12 cellular contexts compared by ENCODE assay signal in the genomic region with DNA sequence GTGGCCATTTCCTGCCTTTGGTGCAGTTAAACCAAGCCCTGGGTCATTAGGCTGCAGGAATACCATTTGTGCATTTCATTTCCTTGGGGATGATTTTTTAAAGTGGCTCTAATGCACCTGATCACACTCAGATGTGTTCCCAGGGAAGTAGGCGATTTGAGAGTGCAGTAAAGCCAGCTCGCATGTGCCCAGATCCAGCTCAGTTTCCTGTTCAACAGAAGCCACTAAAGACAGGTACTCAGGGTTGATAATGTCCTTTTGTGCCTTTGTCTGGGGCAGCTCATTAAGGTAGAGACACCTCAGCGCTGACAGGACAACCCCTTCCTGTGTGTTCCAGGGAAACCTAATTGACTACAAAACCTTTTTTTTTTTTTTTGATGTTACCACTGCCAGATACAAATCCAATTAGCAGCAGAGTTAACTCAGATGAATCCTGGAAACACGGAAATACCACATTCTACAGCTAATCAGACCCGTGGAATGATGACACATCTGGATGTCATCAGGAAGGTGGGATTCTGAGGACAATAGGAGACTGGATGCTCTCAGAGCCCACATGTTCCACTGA. TPM values are rescaled to one million over a fixed set of nuclear protein-coding genes. Genes with fewer than 3 reads are reported as not detected.
DNase-seq lines count a peak whose midpoint lies in the region; ATAC-seq, FAIRE-seq and TF ChIP-seq lines count a peak whose summit lies in the region.
"Had no signal": no experiment of that assay in that cellular context is flagged by ENCODE, and none has a peak within 500 bp of the region (broad histone marks: within the 10 kb centered on the region; RNA-seq: fewer than 3 reads in every experiment).

No MANE protein-coding gene starts in this region.

- intact Hi-C loops in activated CD4-positive, alpha-beta T cell treated with anti-CD3 and anti-CD28 coated beads for 36 hours (cut with DNase I, micrococcal nuclease): loop anchor here (2.0 to 5.0 kb wide), 4 partner anchors 15 to 388 kb away; partner anchors contain the start of gene ATF2 (in 1 of the 2)

- H2BK120ac ChIP-seq in trophoblast cell (ENCODE audit: insufficient read depth, low read length, poor library complexity): no peak overlapping the region

- no peak overlapping the region for H3K23ac ChIP-seq in trophoblast cell (ENCODE audit: low read length)

- H3K27me3 ChIP-seq in bronchial epithelial cell (ENCODE audit: control insufficient read depth, insufficient read depth, low read length) (no peaks in the 10 kb centered on the region), trophoblast cell (ENCODE audit: insufficient read depth, low read length) (no peaks in the 10 kb centered on the region)

- H3K36me3 Mint-ChIP-seq in activated CD4-positive, alpha-beta T cell treated with anti-CD3 and anti-CD28 coated beads for 36 hours (ENCODE audit: low read depth): no peaks in the 10 kb centered on the region
- H3K36me3 Mint-ChIP-seq: type B pancreatic cell had no signal

- H3K27me3 Mint-ChIP-seq in activated CD4-positive, alpha-beta T cell treated with anti-CD3 and anti-CD28 coated beads for 36 hours: no peaks in the 10 kb centered on the region

- H3K4me3 ChIP-seq in bronchial epithelial cell (ENCODE audit: low read depth, low read length) (no peak overlapping the region), trophoblast cell (ENCODE audit: low read depth, low read length) (no peak overlapping the region)
- H3K4me3 ChIP-seq: K562 had no signal

- H3K27ac Mint-ChIP-seq in activated CD4-positive, alpha-beta T cell treated with anti-CD3 and anti-CD28 coated beads for 36 hours: peak overlapping the region; percentile 73
- H3K27ac Mint-ChIP-seq: type B pancreatic cell had no signal

- no peak overlapping the region for H3K4me3 Mint-ChIP-seq in activated CD4-positive, alpha-beta T cell treated with anti-CD3 and anti-CD28 coated beads for 36 hours
- H3K4me3 Mint-ChIP-seq: B cell, type B pancreatic cell had no signal

- no peak overlapping the region for H3K18ac ChIP-seq in trophoblast cell (ENCODE audit: low read length)

- no peak overlapping the region for H3K4ac ChIP-seq in trophoblast cell (ENCODE audit: low read depth, low read length)

- H2AFZ ChIP-seq in trophoblast cell (ENCODE audit: insufficient read depth, low read length, poor library complexity): no peak overlapping the region

- DNase-seq in activated CD4-positive, alpha-beta T cell treated with anti-CD3 and anti-CD28 coated beads for 36 hours: no peak
- no peak for DNase-seq in activated CD4-positive, alpha-beta T cell treated with anti-CD3 and anti-CD28 coated beads, Interleukin-2, amount 50 U/mL, for 48 hours
- DNase-seq in NCI-H2081 (lab: John Stamatoyannopoulos, UW) (peak; percentile 26 to 80), bronchial epithelial cell (ENCODE audit: low read depth) (peak; percentile 42), trophoblast cell (peak in 1 of 2 donors; percentile 38), SW 1271 (lab: John Stamatoyannopoulos, UW) (no peak), HPDE6-E6E7 (ENCODE audit: extremely low spot score) (no peak)
- DNase-seq: RPMI8226 had no signal

- H3K9me3 Mint-ChIP-seq in activated CD4-positive, alpha-beta T cell treated with anti-CD3 and anti-CD28 coated beads for 36 hours (ENCODE audit: low read depth): no peaks in the 10 kb centered on the region
- H3K9me3 Mint-ChIP-seq: type B pancreatic cell had no signal

- CTCF ChIA-PET in activated CD4-positive, alpha-beta T cell treated with anti-CD3 and anti-CD28 coated beads for 36 hours (lab: Charles Lee): interaction anchor here (0.5 to 2.5 kb wide), 6 partner anchors 11 to 261 kb away, joined by 3 to 14 read pairs (median 4); no protein-coding TSS in a partner anchor

- H3K4me1 ChIP-seq in trophoblast cell (ENCODE audit: control insufficient read depth in 1 of 2, insufficient read depth in 2 of 2, low read length in 2 of 2): peaks cover 5 to 7% of the 10 kb centered on the region in 2 experiments

- peaks cover 3% of the 10 kb centered on the region for H3K79me1 ChIP-seq in trophoblast cell (ENCODE audit: low read length)

- H4K8ac ChIP-seq in trophoblast cell (ENCODE audit: low read depth, low read length): no peak overlapping the region

- H3K4me1 Mint-ChIP-seq in activated CD4-positive, alpha-beta T cell treated with anti-CD3 and anti-CD28 coated beads for 36 hours: peaks cover 48% of the 10 kb centered on the region

- WGBS in trophoblast cell (ENCODE audit: extremely low coverage, insufficient coverage, insufficient read length): no CpG with 5 or more reads among the region's 5 CpGs

- H2BK12ac ChIP-seq in trophoblast cell (ENCODE audit: low read length): peak overlapping the region; percentile 7

- H2BK5ac ChIP-seq in trophoblast cell (ENCODE audit: low read depth, low read length, poor library complexity): no peak overlapping the region

- no peak overlapping the region for H3K9ac ChIP-seq in trophoblast cell (ENCODE audit: low read length)

- no peak overlapping the region for H2AK5ac ChIP-seq in trophoblast cell (ENCODE audit: low read length)

- ATAC-seq in activated CD4-positive, alpha-beta T cell treated with anti-CD3 and anti-CD28 coated beads for 36 hours: no peak
- ATAC-seq in HG03045 (IDR thresholded peaks at IDR 0.05; ENCODE audit: unreplicated experiment): no peak
- ATAC-seq: K562 had no signal

- H3K9me3 ChIP-seq in trophoblast cell (ENCODE audit: insufficient read depth, low read depth, low read length): no peaks in the 10 kb centered on the region

- no peak overlapping the region for H3K27ac ChIP-seq in trophoblast cell (ENCODE audit: low read depth, low read length)

- H4K12ac ChIP-seq in trophoblast cell (ENCODE audit: low read depth, low read length): no peak overlapping the region

- H3K79me2 ChIP-seq in trophoblast cell (ENCODE audit: control insufficient read depth, insufficient read depth, low read length, poor library complexity): no peaks in the 10 kb centered on the region

- FAIRE-seq in bronchial epithelial cell (lab: Jason Lieb, UNC): no peak
- FAIRE-seq: K562 had no signal

- H3K14ac ChIP-seq in trophoblast cell (ENCODE audit: low read length): no peak overlapping the region

- no peaks in the 10 kb centered on the region for H3K36me3 ChIP-seq in bronchial epithelial cell (ENCODE audit: control insufficient read depth, insufficient read depth, low read length)
- H3K36me3 ChIP-seq in trophoblast cell (ENCODE audit: control insufficient read depth in 1 of 2, insufficient read depth in 2 of 2, low read length in 2 of 2): no peaks in the 10 kb centered on the region

- no peak overlapping the region for H4K91ac ChIP-seq in trophoblast cell (ENCODE audit: low read depth, low read length)

- no peak for TF ChIP-seq CTCF in bronchial epithelial cell (IDR thresholded peaks at IDR 0.05; ENCODE audit: insufficient read depth, low read length, severe bottlenecking)

- no peak overlapping the region for H3K4me2 ChIP-seq in trophoblast cell (ENCODE audit: low read length)

- POLR2A ChIA-PET in activated CD4-positive, alpha-beta T cell treated with anti-CD3 and anti-CD28 coated beads for 36 hours (lab: Charles Lee): no interaction called here

RNA-seq across cellular contexts. Expression of gene CHRNA1, which starts 15.2 kb away (rescaled TPM):
- not detected for total RNA-seq in activated CD4-positive, alpha-beta T cell treated with anti-CD3 and anti-CD28 coated beads for 36 hours
- total RNA-seq in bronchial epithelial cell: not detected in 2 replicates
- 0.04 TPM in 1 of 2 replicates, not detected in the other for polyA plus RNA-seq in trophoblast cell (2013)
- total RNA-seq: K562 had no signal
- polyA plus RNA-seq: K562 had no signal

Comparison
In these comparisons a context has a peak if more than half of its experiments do, and no peak if none do; other contexts are left out.
1. DNase-seq: peak in NCI-H2081 (2 of 2) and bronchial epithelial cell (single experiment); none in activated CD4-positive, alpha-beta T cell treated with anti-CD3 and anti-CD28 coated beads for 36 hours (single experiment), activated CD4-positive, alpha-beta T cell treated with anti-CD3 and anti-CD28 coated beads, Interleukin-2, amount 50 U/mL, for 48 hours (0 of 2), SW 1271 (0 of 2) and HPDE6-E6E7 (single experiment).